Comparison of ENCODE assay signal across 19 cellular contexts in the genomic region with DNA sequence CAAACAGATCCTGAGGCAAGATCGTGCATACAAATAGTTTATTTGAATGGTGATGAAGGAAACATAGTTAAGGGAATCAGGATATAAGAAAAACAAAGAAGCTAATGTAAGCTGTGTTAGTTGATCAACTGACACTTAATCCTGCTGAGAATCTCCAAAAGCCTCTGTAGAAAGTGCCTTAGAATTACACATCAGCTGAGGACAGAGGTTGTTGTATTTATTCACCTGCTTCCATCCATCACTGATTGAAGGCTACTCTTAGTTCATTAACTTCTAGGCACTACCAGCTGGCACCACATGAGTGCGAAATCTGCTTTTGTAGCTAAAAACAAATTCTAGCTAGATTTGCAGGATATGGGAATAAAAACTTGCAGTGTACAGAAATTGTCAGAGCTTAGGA.
A peak's percentile ranks its signal among the peaks of the same experiment; 100 is the strongest.
DNase-seq lines count a peak whose midpoint lies in the region; ATAC-seq, FAIRE-seq and TF ChIP-seq lines count a peak whose summit lies in the region.
"Had no signal": no experiment of that assay in that cellular context is flagged by ENCODE, and none has a peak within 500 bp of the region (broad histone marks: within the 10 kb centered on the region; RNA-seq: fewer than 3 reads in every experiment).

No MANE protein-coding gene starts in this region.

- no peak overlapping the region for H2BK15ac ChIP-seq in H1 (ENCODE audit: low read length)

- FAIRE-seq in H1 (lab: Jason Lieb, UNC), result peak; percentile 28
- FAIRE-seq: G401.6, GM12892 had no signal

- no peak for TF ChIP-seq RAD21 in H1 (IDR thresholded peaks at IDR 0.05 in 1 of 2, conservative IDR thresholded peaks at IDR 0.05 in 1 of 2; ENCODE audit: low read depth in 2 of 2, low read length in 2 of 2)

- no peak overlapping the region for H4K8ac ChIP-seq in H1 (ENCODE audit: extremely low read depth, insufficient read depth, low read length)

- H4K91ac ChIP-seq in H1 (replicated peaks; ENCODE audit: insufficient read length, low read length), result no peak overlapping the region

- H3K4me3 ChIP-seq in GM23338, result 0 out of 2 replicates have a peak overlapping the region, but pooled peaks have one; percentile 7
- H3K4me3 ChIP-seq in H1 (ENCODE audit: extremely low read depth in 1 of 4, insufficient read depth in 2 of 4, low read depth in 3 of 4, low read length in 4 of 4), result no peak overlapping the region
- H3K4me3 ChIP-seq: Peyer's patch had no signal

- H2BK12ac ChIP-seq in H1 (ENCODE audit: low read depth, low read length), result no peak overlapping the region

- H3K9me3 Mint-ChIP-seq in GM23338, result no peaks in the 10 kb centered on the region

- no peaks in the 10 kb centered on the region for H3K27me3 Mint-ChIP-seq in GM23338 (ENCODE audit: insufficient read depth, low read depth, poor library complexity)
- H3K27me3 Mint-ChIP-seq: CD4-positive, CD25-positive, alpha-beta regulatory T cell had no signal

- H3K27ac ChIP-seq in GM23338 (ENCODE audit: low read depth), result no peak overlapping the region
- no peak overlapping the region for H3K27ac ChIP-seq in H1 (ENCODE audit: low read depth, low read length)
- H3K27ac ChIP-seq: Peyer's patch had no signal

- H3K27me3 ChIP-seq in GM23338 (ENCODE audit: insufficient read depth) (no peaks in the 10 kb centered on the region), H1 (replicated peaks in 1 of 4; ENCODE audit: control insufficient read depth in 3 of 4, extremely low read depth in 1 of 4, insufficient read depth in 3 of 4, low read length in 3 of 4) (no peaks in the 10 kb centered on the region)
- H3K27me3 ChIP-seq: Peyer's patch had no signal

- H3K23me2 ChIP-seq in H1 (ENCODE audit: low read depth, low read length), result no peaks in the 10 kb centered on the region

- H3K4ac ChIP-seq in H1 (replicated peaks; ENCODE audit: insufficient read length, low read depth, low read length), result no peak overlapping the region

- H3K4me2 ChIP-seq in GM23338 (peak overlapping the region; percentile 40), H1 (ENCODE audit: insufficient read depth in 1 of 2, low read depth in 2 of 2, low read length in 2 of 2) (peak overlapping the region in 1 of 2 experiments; percentile 53; a peak in 2 of 4 replicates)

- peak; percentile 32 for DNase-seq in GM23338 (ENCODE audit: low spot score)
- DNase-seq in LHCN-M2 (ENCODE audit: low read depth), result peak; percentile 83
- no peak for DNase-seq in H1 (ENCODE audit: low read depth in 1 of 2, low spot score in 2 of 2)
- peak; percentile 52 for DNase-seq in myocyte (ENCODE audit: low read depth)
- no peak for DNase-seq in effector CD8-positive, alpha-beta T cell (lab: John Stamatoyannopoulos, UW)
- no peak for DNase-seq in NCI-H82 (lab: John Stamatoyannopoulos, UW)
- no peak for DNase-seq in MV-4-11 (lab: John Stamatoyannopoulos, UW)
- DNase-seq: CD4-positive, CD25-positive, alpha-beta regulatory T cell; COR-L47; Karpas-422; NCI-H1417 treated with DMSO at 0.1 percent for 48 hours; NCI-H1930; NCI-H2171; NCI-H526; NK-92 treated with Interleukin-12 subunit alpha and Interleukin-12 subunit beta, amount 100 ng/mL, for 24 hours; Peyer's patch had no signal

- H3K56ac ChIP-seq in H1 (replicated peaks; ENCODE audit: insufficient read length, low read depth, low read length), result no peak overlapping the region

- no peaks in the 10 kb centered on the region for H3F3A ChIP-seq in GM23338 (replicated peaks; ENCODE audit: low read depth)

- CTCF ChIA-PET in H1 (lab: Charles Lee; ENCODE audit: partially characterized antibody), result interaction anchor here (1.2 kb wide), 1 partner anchor 328 kb away, joined by 3 read pairs; no protein-coding TSS in a partner anchor

- H3K9me3 ChIP-seq in H1 (ENCODE audit: insufficient read depth in 2 of 2, low read depth in 1 of 2, low read length in 1 of 2), result no peaks in the 10 kb centered on the region
- H3K9me3 ChIP-seq: Peyer's patch had no signal

- WGBS in H1 (ENCODE audit: extremely low coverage in 1 of 2, insufficient coverage in 1 of 2, insufficient read length in 1 of 2, insufficient replicate concordance in 2 of 2, low coverage in 1 of 2, low lambda C conversion rate in 2 of 2, missing lambda C conversion rate in 1 of 2), 2 experiments, result 45% methylated on average over 2 of the region's 2 CpGs; no CpG with 5 or more reads in 1 of the 2 experiments

- H3K18ac ChIP-seq in H1 (ENCODE audit: extremely low read depth, low read length), result no peak overlapping the region

- H4K5ac ChIP-seq in H1 (ENCODE audit: insufficient read length, low read depth, low read length), result no peak overlapping the region

- POLR2A ChIA-PET in H1 (lab: Charles Lee; ENCODE audit: partially characterized antibody), result no interaction called here

- H3K36me3 ChIP-seq in GM23338 (ENCODE audit: insufficient read depth) (no peaks in the 10 kb centered on the region), H1 (ENCODE audit: control insufficient read depth in 2 of 4, insufficient read depth in 4 of 4, low read length in 3 of 4) (no peaks in the 10 kb centered on the region)
- H3K36me3 ChIP-seq: Peyer's patch had no signal

- H3K36me3 Mint-ChIP-seq in GM23338 (ENCODE audit: low read depth), result no peaks in the 10 kb centered on the region
- H3K36me3 Mint-ChIP-seq: CD4-positive, CD25-positive, alpha-beta regulatory T cell had no signal

- no peaks in the 10 kb centered on the region for H3K9me2 ChIP-seq in GM23338 (ENCODE audit: insufficient read depth)

- ATAC-seq in GM23338, result peak; percentile 77
- no peak for ATAC-seq in HG03196 (IDR thresholded peaks at IDR 0.05; ENCODE audit: unreplicated experiment)

- H2AFZ ChIP-seq in GM23338, result no peak overlapping the region
- H2AFZ ChIP-seq in H1 (ENCODE audit: low read length), result no peak overlapping the region

- peaks cover 26% of the 10 kb centered on the region for H3K4me1 Mint-ChIP-seq in GM23338

- H3K4me1 ChIP-seq in GM23338 (ENCODE audit: insufficient read depth) (peaks cover 35% of the 10 kb centered on the region), H1 (replicated peaks in 1 of 4; ENCODE audit: control insufficient read depth in 3 of 4, insufficient read depth in 4 of 4, low read length in 3 of 4) (peaks cover 0 to 4% (median 0%) of the 10 kb centered on the region in 4 experiments; a peak in 2 of 7 replicates)
- H3K4me1 ChIP-seq: Peyer's patch had no signal

- H2AK5ac ChIP-seq in H1 (ENCODE audit: low read depth, low read length), result no peak overlapping the region

- no peak overlapping the region for H3K27ac Mint-ChIP-seq in GM23338
- H3K27ac Mint-ChIP-seq: CD4-positive, CD25-positive, alpha-beta regulatory T cell had no signal

- no peak for TF ChIP-seq EP300 in H1 (IDR thresholded peaks at IDR 0.05; ENCODE audit: borderline replicate concordance in 1 of 2, low read depth in 2 of 2, low read length in 2 of 2)

- no peak overlapping the region for H3K9ac ChIP-seq in H1 (replicated peaks in 1 of 4; ENCODE audit: extremely low read depth in 1 of 4, low read depth in 3 of 4, low read length in 3 of 4)

- H3K79me2 ChIP-seq in GM23338 (replicated peaks; ENCODE audit: insufficient read depth) (no peaks in the 10 kb centered on the region), H1 (ENCODE audit: control insufficient read depth in 1 of 2, insufficient read depth in 2 of 2, low read length in 2 of 2) (no peaks in the 10 kb centered on the region)

- H2BK20ac ChIP-seq in H1 (ENCODE audit: low read length), result no peak overlapping the region

- no peak overlapping the region for H2BK5ac ChIP-seq in H1 (ENCODE audit: low read depth, low read length)

- no peaks in the 10 kb centered on the region for H4K20me1 ChIP-seq in GM23338 (replicated peaks; ENCODE audit: insufficient read depth)
- no peaks in the 10 kb centered on the region for H4K20me1 ChIP-seq in H1 (replicated peaks in 1 of 2; ENCODE audit: control insufficient read depth in 1 of 2, insufficient read depth in 2 of 2, low read length in 2 of 2)

- no peak overlapping the region for H3K14ac ChIP-seq in H1 (ENCODE audit: insufficient read length)

- TF ChIP-seq POLR2A in H1 (IDR thresholded peaks at IDR 0.05; ENCODE audit: control extremely low read depth in 1 of 2, low read depth in 2 of 2, low read length in 2 of 2), result no peak

- no peaks in the 10 kb centered on the region for H3K79me1 ChIP-seq in H1 (ENCODE audit: low read depth, low read length)

- TF ChIP-seq CTCF in GM23338 (conservative IDR thresholded peaks at IDR 0.05; ENCODE audit: low read depth in 2 of 2) (no peak), H1 (IDR thresholded peaks at IDR 0.05; ENCODE audit: control extremely low read depth in 1 of 3, insufficient read depth in 1 of 3, low read depth in 1 of 3, low read length in 3 of 3) (no peak)

- H3K4me3 Mint-ChIP-seq in GM23338, result no peak overlapping the region
- H3K4me3 Mint-ChIP-seq: CD4-positive, CD25-positive, alpha-beta regulatory T cell had no signal

- H2BK120ac ChIP-seq in H1 (replicated peaks; ENCODE audit: low read depth, low read length), result no peak overlapping the region

- H3K23ac ChIP-seq in H1 (ENCODE audit: insufficient read length), result no peak overlapping the region

TF ChIP-seq in GM23338, 12 proteins besides CTCF, POLR2A, EP300 and RAD21 (continues in another document):
- peak; percentile 48; the same call in 1 of the 2 replicates for TF ChIP-seq NANOG (IDR thresholded peaks at IDR 0.05; ENCODE audit: borderline replicate concordance)
- TF ChIP-seq ETS1 (IDR thresholded peaks at IDR 0.05), result no peak
- no peak for TF ChIP-seq STAT1 (IDR thresholded peaks at IDR 0.05; ENCODE audit: unreplicated experiment)
- TF ChIP-seq ZNF331 (CRISPR knock-in tag; IDR thresholded peaks at IDR 0.05; ENCODE audit: low read depth), result no peak

TF ChIP-seq in H1, 55 proteins besides CTCF, POLR2A, EP300 and RAD21 (continues in another document):
- TF ChIP-seq NANOG (IDR thresholded peaks at IDR 0.05; ENCODE audit: insufficient read depth, low read depth, low read length, poor library complexity, severe bottlenecking), result peak; percentile 44
- no peak for TF ChIP-seq HDAC2 (IDR thresholded peaks at IDR 0.05; ENCODE audit: borderline replicate concordance in 1 of 2, low read depth in 2 of 2, low read length in 2 of 2)
- TF ChIP-seq EZH2 (IDR thresholded peaks at IDR 0.05; ENCODE audit: low read depth, low read length, severe bottlenecking), result no peak
- no peak for TF ChIP-seq SP4 (IDR thresholded peaks at IDR 0.05; ENCODE audit: low read length)

Comparison
In these comparisons a context has a peak if more than half of its experiments do, and no peak if none do; other contexts are left out.
1. DNase-seq: peak in GM23338 (single experiment), LHCN-M2 (single experiment) and myocyte (single experiment); none in H1 (0 of 2), effector CD8-positive, alpha-beta T cell (single experiment), NCI-H82 (single experiment) and MV-4-11 (single experiment).